11 cellular contexts compared by ENCODE assay signal in genomic region chr7:116801092-116801710, GRCh38.
A peak's percentile ranks its signal among the peaks of the same experiment; 100 is the strongest.
DNase-seq lines count a peak whose midpoint lies in the region; ATAC-seq and TF ChIP-seq lines count a peak whose summit lies in the region.
"Had no signal": no experiment of that assay in that cellular context is flagged by ENCODE, and none has a peak within 500 bp of the region (broad histone marks: within the 10 kb centered on the region; RNA-seq: fewer than 3 reads in every experiment).

No MANE protein-coding gene starts in this region.

- H3K27me3 ChIP-seq in PC-3 (ENCODE audit: low read length) (no peaks in the 10 kb centered on the region), psoas muscle (ENCODE audit: insufficient read depth in 3 of 3, low read length in 2 of 3) (no peaks in the 10 kb centered on the region)

- peak overlapping the region; percentile 27 for H3K4me2 ChIP-seq in PC-3 (ENCODE audit: low read length)
- H3K4me2 ChIP-seq: GM23338 had no signal

- WGBS in psoas muscle, 3 donors: 54 to 90% (median 54%) methylated on average over 2 of the region's 2 CpGs

- no peak overlapping the region for H2AFZ ChIP-seq in PC-3 (ENCODE audit: low read length)

- H3K36me3 ChIP-seq in PC-3 (ENCODE audit: low read depth, low read length) (peaks cover 23% of the 10 kb centered on the region), psoas muscle (ENCODE audit: insufficient read depth in 1 of 2, low read depth in 1 of 2) (peaks cover 3 to 12% of the 10 kb centered on the region in 2 donors)

- no peaks in the 10 kb centered on the region for H3K79me2 ChIP-seq in PC-3 (ENCODE audit: low read length)

- H3K4me3 ChIP-seq in PC-3 (ENCODE audit: low read length) (peak overlapping the region; percentile 12; the same call in 1 of the 2 replicates), psoas muscle (no peak overlapping the region)
- H3K4me3 ChIP-seq: GM23338 had no signal

- intact Hi-C loops in PC-3 (cut with micrococcal nuclease): loop anchor here (10.0 kb wide), 1 partner anchor 356 kb away; no protein-coding TSS in a partner anchor
- intact Hi-C loops in psoas muscle (cut with DNase I): loop anchor here in 1 of 2 donors (10.0 kb wide), 1 partner anchor 626 kb away; no protein-coding TSS in a partner anchor

- peak; percentile 73 for DNase-seq in PC-3
- peak; percentile 85 for DNase-seq in epithelial cell of prostate (ENCODE audit: low read depth, low spot score)
- DNase-seq in psoas muscle: no peak
- no peak for DNase-seq in NOMO-1 treated with dmso at 0.1 percent for 144 hours (lab: John Stamatoyannopoulos, UW; ENCODE audit: unreplicated experiment)
- DNase-seq: activated CD4-positive, alpha-beta T cell treated with anti-CD3 and anti-CD28 coated beads, Interleukin-2, amount 50 U/mL, for 48 hours; DMS79 treated with DMSO at 0.1 percent for 48 hours; NCI-H1930 had no signal

- no peak for TF ChIP-seq CTCF in PC-3 (conservative IDR thresholded peaks at IDR 0.05; ENCODE audit: low read depth, low read length)
- TF ChIP-seq CTCF in psoas muscle (IDR thresholded peaks at IDR 0.05): no peak

- H3K4me1 ChIP-seq in PC-3 (ENCODE audit: insufficient read depth, low read length): peaks cover 55% of the 10 kb centered on the region
- peaks cover 45% of the 10 kb centered on the region for H3K4me1 ChIP-seq in psoas muscle

- H3K9ac ChIP-seq in PC-3 (ENCODE audit: low read length): no peak overlapping the region

- POLR2A ChIA-PET in PC-3 (lab: Charles Lee; ENCODE audit: unreplicated experiment): no interaction called here

- no peaks in the 10 kb centered on the region for H4K20me1 ChIP-seq in PC-3 (ENCODE audit: low read length)

- H3K9me3 ChIP-seq in PC-3 (ENCODE audit: low read length): no peaks in the 10 kb centered on the region
- no peaks in the 10 kb centered on the region for H3K9me3 ChIP-seq in psoas muscle

- CTCF ChIA-PET in PC-3 (lab: Charles Lee): interaction anchor here (0.6 to 0.7 kb wide), 2 partner anchors 39 to 93 kb away, joined by 3 read pairs; no protein-coding TSS in a partner anchor

- no TSS peak for BruUV-seq in PC-3 (replicated peaks; lab: Mats Ljungman, UMichigan)

- H3K27ac ChIP-seq in PC-3 (ENCODE audit: low read length) (peak overlapping the region; percentile 46), epithelial cell of prostate (peak overlapping the region; percentile 89), psoas muscle (peak overlapping the region; percentile 86)

- no peaks in the 10 kb centered on the region for H3K9me2 ChIP-seq in PC-3 (replicated peaks; ENCODE audit: low read length)

- H3F3A ChIP-seq in PC-3 (ENCODE audit: low read length, unreplicated experiment): no peaks in the 10 kb centered on the region

- ATAC-seq in GM19463 (IDR thresholded peaks at IDR 0.05; ENCODE audit: unreplicated experiment): peak; percentile 41
- peak; percentile 71 for ATAC-seq in PC-3
- no peak for ATAC-seq in psoas muscle
- ATAC-seq in GM21515 (IDR thresholded peaks at IDR 0.05; ENCODE audit: unreplicated experiment): no peak
- no peak for ATAC-seq in HG03039 (IDR thresholded peaks at IDR 0.05; ENCODE audit: unreplicated experiment)
- ATAC-seq: GM23338 had no signal

Comparison
In these comparisons a context has a peak if more than half of its experiments do, and no peak if none do; other contexts are left out.
1. ATAC-seq: peak in GM19463 (single experiment) and PC-3 (single experiment); none in psoas muscle (0 of 4), GM21515 (single experiment) and HG03039 (single experiment).
2. DNase-seq: peak in PC-3 (single experiment) and epithelial cell of prostate (single experiment); none in psoas muscle (0 of 2) and NOMO-1 treated with dmso at 0.1 percent for 144 hours (single experiment).
3. Peak in every context shown above with its lines, with median percentiles within 50 percentile points of each other: H3K27ac ChIP-seq.